Comparison of ENCODE assay signal across 9 cellular contexts in genomic region chrX:118226060-118226428, GRCh38.
DNase-seq lines count a peak whose midpoint lies in the region; ATAC-seq and TF ChIP-seq lines count a peak whose summit lies in the region.
"Had no signal": no experiment of that assay in that cellular context is flagged by ENCODE, and none has a peak within 500 bp of the region (broad histone marks: within the 10 kb centered on the region; RNA-seq: fewer than 3 reads in every experiment).

No MANE protein-coding gene starts in this region.

- H3K27me3 Mint-ChIP-seq in progenitor cell of endocrine pancreas: no peaks in the 10 kb centered on the region
- peaks cover 2 to 19% of the 10 kb centered on the region in 2 donors for H3K27me3 Mint-ChIP-seq in T-cell

- H3K36me3 ChIP-seq in HEK293 (ENCODE audit: control insufficient read depth in 2 of 2, insufficient read depth in 1 of 2, low read length in 2 of 2): no peaks in the 10 kb centered on the region
- H3K36me3 ChIP-seq: BLaER1 had no signal

- TF ChIP-seq CTCF in HEK293 (tag by site-specific recombination; IDR thresholded peaks at IDR 0.05) (peak; percentile 42; the same call in 1 of the 2 replicates), progenitor cell of endocrine pancreas (IDR thresholded peaks at IDR 0.05; ENCODE audit: unreplicated experiment) (peak; percentile 55)

- no peaks in the 10 kb centered on the region for H3K4me1 Mint-ChIP-seq in progenitor cell of endocrine pancreas (ENCODE audit: low read depth)
- H3K4me1 Mint-ChIP-seq in T-cell: no peaks in the 10 kb centered on the region

- H3K9me3 ChIP-seq in HEK293 (ENCODE audit: control insufficient read depth, insufficient read depth, low read depth, low read length): no peaks in the 10 kb centered on the region; the same call in 1 of the 2 replicates
- H3K9me3 ChIP-seq: BLaER1 had no signal

- H3K4me1 ChIP-seq in HEK293 (ENCODE audit: control insufficient read depth, insufficient read depth, low read length): no peaks in the 10 kb centered on the region
- H3K4me1 ChIP-seq: BLaER1 had no signal

- CTCF ChIA-PET in HEK293 (lab: Yijun Ruan, JAX) (interaction anchor here (0.7 to 2.3 kb wide), 13 partner anchors 9 to 376 kb away, joined by 3 to 13 read pairs (median 4); no protein-coding TSS in a partner anchor), T-cell (lab: Charles Lee) (no interaction called here)

- no peak overlapping the region for H3K27ac Mint-ChIP-seq in progenitor cell of endocrine pancreas
- H3K27ac Mint-ChIP-seq in T-cell: no peak overlapping the region

- H3K4me3 ChIP-seq in HEK293 (ENCODE audit: low read depth, low read length): no peak overlapping the region
- H3K4me3 ChIP-seq: BLaER1 had no signal

- no peak overlapping the region for H3K27ac ChIP-seq in HEK293 (ENCODE audit: extremely low read depth, low read depth, low read length)
- H3K27ac ChIP-seq: BLaER1 had no signal

- POLR2A ChIA-PET in HEK293 (lab: Yijun Ruan, JAX): no interaction called here
- POLR2A ChIA-PET in T-cell (lab: Charles Lee): no interaction called here

- H3K4me3 Mint-ChIP-seq in progenitor cell of endocrine pancreas (ENCODE audit: low read depth) (no peak overlapping the region), T-cell (no peak overlapping the region)

- H3K9me3 Mint-ChIP-seq in progenitor cell of endocrine pancreas (ENCODE audit: low read depth) (peaks cover 2% of the 10 kb centered on the region), T-cell (no peaks in the 10 kb centered on the region)

- TF ChIP-seq POLR2A in erythroblast (IDR thresholded peaks at IDR 0.05; ENCODE audit: low read length): no peak

- no peaks in the 10 kb centered on the region for H3K36me3 Mint-ChIP-seq in progenitor cell of endocrine pancreas (ENCODE audit: insufficient read depth)
- no peaks in the 10 kb centered on the region for H3K36me3 Mint-ChIP-seq in T-cell

- ATAC-seq in T-cell (replicated peaks in 1 of 4): no peak

- peak; percentile 64 for DNase-seq in NCI-H1092 treated with DMSO at 0.1 percent for 48 hours (lab: John Stamatoyannopoulos, UW)
- DNase-seq in NCI-H1092 (lab: John Stamatoyannopoulos, UW): no peak
- peak; percentile 33 for DNase-seq in NCI-H146 treated with DMSO at 0.1 percent for 48 hours (lab: John Stamatoyannopoulos, UW; ENCODE audit: unreplicated experiment)
- peak; percentile 5 for DNase-seq in cerebellum (ENCODE audit: low spot score)
- DNase-seq in progenitor cell of endocrine pancreas (ENCODE audit: low spot score, unreplicated experiment): no peak
- DNase-seq in T-cell: no peak
- no peak for DNase-seq in erythroblast (lab: John Stamatoyannopoulos, UW)

TF ChIP-seq in HEK293, 187 proteins besides CTCF, POLR2A, EP300 and RAD21:
- TF ChIP-seq SETDB1 (IDR thresholded peaks at IDR 0.05; ENCODE audit: insufficient read length, low read length): peak; percentile 10
- TF ChIP-seq ZNF654 (tag by site-specific recombination; IDR thresholded peaks at IDR 0.05; ENCODE audit: low read depth): peak; percentile 80
- no peak for TF ChIP-seq OVOL3 (tag by site-specific recombination; IDR thresholded peaks at IDR 0.05)

Comparison
In these comparisons a context has a peak if more than half of its experiments do, and no peak if none do; other contexts are left out.
1. DNase-seq: peak in NCI-H1092 treated with DMSO at 0.1 percent for 48 hours (single experiment), NCI-H146 treated with DMSO at 0.1 percent for 48 hours (single experiment) and cerebellum (single experiment); none in NCI-H1092 (single experiment), progenitor cell of endocrine pancreas (single experiment), T-cell (0 of 34) and erythroblast (0 of 2).